ENCODE assay signal across 8 cellular contexts in the genomic region with DNA sequence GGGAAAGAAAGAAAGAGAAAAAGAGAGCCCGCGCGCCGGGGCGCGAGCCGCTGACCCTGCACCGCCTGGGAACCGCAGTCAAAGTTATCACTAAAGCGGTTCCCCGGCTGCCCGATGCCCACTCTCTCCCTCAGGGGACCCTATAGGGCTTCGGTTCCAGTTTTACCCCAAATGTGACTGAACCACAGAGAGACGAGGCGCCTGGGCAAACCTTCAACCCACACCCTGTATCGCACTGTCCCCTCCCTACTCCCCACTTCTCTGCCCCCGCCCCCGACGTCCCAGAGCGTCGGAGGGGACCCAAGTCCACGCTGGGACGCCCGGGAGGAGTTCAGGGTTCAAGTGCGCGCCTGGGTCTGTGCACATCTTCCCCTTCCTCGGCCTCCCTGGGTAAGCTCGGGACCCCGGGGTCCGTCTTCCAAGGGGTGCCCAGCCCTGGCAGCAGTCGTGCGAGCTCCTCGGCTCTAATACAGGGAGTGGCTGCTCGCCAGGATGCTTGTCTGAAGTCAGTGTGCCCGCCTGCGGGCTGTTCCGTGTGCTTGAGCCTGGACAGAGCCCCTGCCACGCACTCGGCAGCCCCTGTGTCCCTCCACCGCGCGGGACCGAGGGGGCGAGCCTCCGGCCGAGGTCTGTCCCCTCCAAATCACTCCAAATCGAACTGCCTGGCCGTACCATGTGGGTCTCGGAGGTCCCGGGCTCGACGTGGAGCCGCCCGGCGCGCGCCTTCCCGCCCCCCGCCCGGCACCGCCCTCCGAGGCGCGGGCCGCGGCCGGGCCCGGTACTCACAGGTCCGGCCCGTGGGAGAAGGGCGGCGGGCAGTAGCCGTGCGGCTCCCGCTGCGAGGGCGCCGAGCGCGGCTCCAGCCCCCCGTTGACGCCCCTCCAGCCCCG. TPM values are rescaled to one million over a fixed set of nuclear protein-coding genes. Genes with fewer than 3 reads are reported as not detected.
A peak's percentile ranks its signal among the peaks of the same experiment; 100 is the strongest.
DNase-seq lines count a peak whose midpoint lies in the region; ATAC-seq and TF ChIP-seq lines count a peak whose summit lies in the region.

No MANE protein-coding gene starts in this region.

- intact Hi-C loops in cardiac septum (cut with DNase I) (loop anchor here (5.0 kb wide), 1 partner anchor 271 kb away; no protein-coding TSS in a partner anchor), psoas muscle (cut with DNase I) (loop anchor here in 1 of 2 donors (5.0 kb wide), 1 partner anchor 201 kb away; a partner anchor contains a TSS)

- ATAC-seq in psoas muscle = peak in 3 of 4 donors; percentile 43 to 47 (median 47)

- H3K9me3 ChIP-seq in MG63 (no peaks in the 10 kb centered on the region), psoas muscle (no peaks in the 10 kb centered on the region)

- DNase-seq in GM12864 (ENCODE audit: low read depth) = no peak
- peak; percentile 77 for DNase-seq in H7
- peak; percentile 31 for DNase-seq in MG63
- DNase-seq in activated naive CD4-positive, alpha-beta T cell treated with Interleukin-2 at 50 U/mL for 16 hours = peak; percentile 23
- peak; percentile 74 for DNase-seq in cardiac septum (ENCODE audit: low spot score)
- peak; percentile 18 to 52 for DNase-seq in psoas muscle
- DNase-seq in caudate nucleus (lab: John Stamatoyannopoulos, UW) = no peak
- no peak for DNase-seq in SHP77 treated with DMSO at 0.1 percent for 48 hours (lab: John Stamatoyannopoulos, UW)

- peaks cover 51% of the 10 kb centered on the region for H3K27me3 ChIP-seq in H7 (ENCODE audit: control insufficient read depth, insufficient read depth, low read length)
- peaks cover 5% of the 10 kb centered on the region for H3K27me3 ChIP-seq in MG63
- peaks cover 0 to 47% (median 17%) of the 10 kb centered on the region in 3 donors for H3K27me3 ChIP-seq in psoas muscle (ENCODE audit: insufficient read depth in 3 of 3, low read length in 2 of 3)

- 0 to 1% (median 1%) methylated on average over 68 to 83 of the region's 83 CpGs for WGBS in psoas muscle, 3 donors

- no peaks in the 10 kb centered on the region for H3K4me1 ChIP-seq in psoas muscle

- TF ChIP-seq CTCF in GM12864 (IDR thresholded peaks at IDR 0.05; ENCODE audit: low read depth, low read length, missing control alignments) (no peak), psoas muscle (IDR thresholded peaks at IDR 0.05) (no peak)

- no peaks in the 10 kb centered on the region for H3K36me3 ChIP-seq in H7 (replicated peaks; ENCODE audit: control insufficient read depth, insufficient read depth, low read length)
- no peaks in the 10 kb centered on the region for H3K36me3 ChIP-seq in MG63
- no peaks in the 10 kb centered on the region for H3K36me3 ChIP-seq in psoas muscle (ENCODE audit: insufficient read depth in 1 of 2, low read depth in 1 of 2)

- H3K4me3 ChIP-seq in GM12864 (ENCODE audit: low read depth, low read length) = peak overlapping the region; percentile 54
- H3K4me3 ChIP-seq in H7 (ENCODE audit: insufficient read depth, low read depth, low read length) = peak overlapping the region; percentile 60
- peak overlapping the region; percentile 52 for H3K4me3 ChIP-seq in MG63
- peak overlapping the region; percentile 71 for H3K4me3 ChIP-seq in psoas muscle

- no peak overlapping the region for H3K27ac ChIP-seq in psoas muscle
- H3K27ac ChIP-seq in caudate nucleus (ENCODE audit: low read depth, low read length) = no peak overlapping the region

RNA-seq across cellular contexts. Expression of a gene that starts 0.9 kb away (rescaled TPM):
- 0.18 and 0.21 TPM in 2 replicates for total RNA-seq in H7 (2014; rRNA removed; shearing (Covaris generic))
- total RNA-seq in MG63 (2014; rRNA removed; shearing (Covaris generic); ENCODE audit: low replicate concordance) = not detected in 2 replicates
- total RNA-seq in cardiac septum (0.65 TPM), psoas muscle (under 1 TPM in 3 of 4 donors, not detected in 1; 0.07 to 0.15 (median 0.11) TPM)
- under 1 TPM; 0.04 to 0.08 (median 0.04) TPM for polyA plus RNA-seq in psoas muscle

Comparison
In these comparisons a context has a peak if more than half of its experiments do, and no peak if none do; other contexts are left out.
1. DNase-seq: peak in H7 (single experiment), MG63 (single experiment), activated naive CD4-positive, alpha-beta T cell treated with Interleukin-2 at 50 U/mL for 16 hours (single experiment), cardiac septum (single experiment) and psoas muscle (2 of 2); none in GM12864 (single experiment), caudate nucleus (0 of 61) and SHP77 treated with DMSO at 0.1 percent for 48 hours (single experiment).
2. Peak in every context shown above with its lines, with median percentiles within 50 percentile points of each other: H3K4me3 ChIP-seq.